In the genomic region with DNA sequence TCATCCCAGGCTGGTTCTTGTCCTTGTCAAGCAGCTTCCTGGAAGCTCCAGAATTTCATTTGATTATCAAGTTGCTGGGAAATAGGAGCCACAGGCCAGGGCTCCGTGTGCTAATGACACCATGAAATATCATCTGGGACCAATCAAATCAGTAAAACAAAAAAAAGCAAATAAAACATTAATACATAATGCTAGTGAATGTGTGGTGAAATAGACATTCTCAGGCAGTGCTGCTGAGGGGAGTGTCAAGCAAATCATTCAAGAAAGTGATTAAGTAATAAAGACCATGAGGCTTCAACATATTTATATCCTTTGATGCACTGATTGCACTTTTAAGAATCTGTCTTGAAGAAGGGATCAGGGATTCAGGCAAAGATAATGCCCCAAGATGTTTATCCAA, we compare ENCODE assay signal across 11 cellular contexts.
"Had no signal": no experiment of that assay in that cellular context is flagged by ENCODE, and none has a peak within 500 bp of the region (broad histone marks: within the 10 kb centered on the region; RNA-seq: fewer than 3 reads in every experiment).

No MANE protein-coding gene starts in this region.

- FAIRE-seq: H54 had no signal

- H3K9ac ChIP-seq: GM23248, KMS-11 had no signal

- H3K4me1 ChIP-seq: HAP-1 had no signal

- H3K4me2 ChIP-seq: KMS-11 had no signal

- H3K4me3 ChIP-seq: GM23248, HAP-1 had no signal

- H3K9me3 ChIP-seq: HAP-1 had no signal

- H3K36me3 ChIP-seq: HAP-1 had no signal

- ATAC-seq: HCT116 had no signal

- H3K27ac ChIP-seq: GM23248, HL-60, KMS-11 had no signal

- H2AFZ ChIP-seq: GM23248 had no signal

- DNase-seq: GM23248, GOT3, HFFc6, IMR-90, Karpas-422, KBM-7 had no signal
